In genomic region chr11:13205446-13205845, GRCh38 we compare ENCODE assay signal across 9 cellular contexts.
DNase-seq lines count a peak whose midpoint lies in the region; ATAC-seq, FAIRE-seq and TF ChIP-seq lines count a peak whose summit lies in the region.
"Had no signal": no experiment of that assay in that cellular context is flagged by ENCODE, and none has a peak within 500 bp of the region (broad histone marks: within the 10 kb centered on the region; RNA-seq: fewer than 3 reads in every experiment).

No MANE protein-coding gene starts in this region.

- H2AFZ ChIP-seq in parathyroid adenoma, result peak overlapping the region; percentile 46

- DNase-seq in SIG-M5 treated with dmso at 0.1 percent for 504 hours (lab: John Stamatoyannopoulos, UW; ENCODE audit: unreplicated experiment) (peak; percentile 61), SIG-M5 (lab: John Stamatoyannopoulos, UW) (no peak), NCI-H526 treated with DMSO at 0.1 percent for 48 hours (lab: John Stamatoyannopoulos, UW) (peak; percentile 92), H54 (ENCODE audit: insufficient read length, low spot score) (no peak), omental fat pad (ENCODE audit: low spot score) (no peak)

- no peak overlapping the region for H3K4me3 ChIP-seq in parathyroid adenoma (ENCODE audit: low read depth, low read length)

- TF ChIP-seq CTCF in parathyroid adenoma (IDR thresholded peaks at IDR 0.05) (no peak), omental fat pad (IDR thresholded peaks at IDR 0.05) (no peak)

- H3K27me3 ChIP-seq in parathyroid adenoma (ENCODE audit: control insufficient read depth, insufficient read depth, low read length), result no peaks in the 10 kb centered on the region

- no peak for TF ChIP-seq POLR2A in H54 (IDR thresholded peaks at IDR 0.05; ENCODE audit: low read depth, low read length)

- no peaks in the 10 kb centered on the region for H3K36me3 ChIP-seq in parathyroid adenoma (ENCODE audit: control insufficient read depth, insufficient read depth, low read length)

- no peak for FAIRE-seq in H54 (lab: Jason Lieb, UNC)

- H3K4me1 ChIP-seq in parathyroid adenoma, result peaks cover 3% of the 10 kb centered on the region

- no peak overlapping the region for H3K9ac ChIP-seq in parathyroid adenoma

- no peak overlapping the region for H3K27ac ChIP-seq in parathyroid adenoma
- H3K27ac ChIP-seq: 22Rv1 had no signal

- no peak overlapping the region for H3K4me2 ChIP-seq in parathyroid adenoma (ENCODE audit: low read length)

- no peaks in the 10 kb centered on the region for H3K9me3 ChIP-seq in parathyroid adenoma (ENCODE audit: control insufficient read depth, low read length)

- H3K79me2 ChIP-seq in parathyroid adenoma, result no peaks in the 10 kb centered on the region

- ATAC-seq in HG02852 (IDR thresholded peaks at IDR 0.05; ENCODE audit: unreplicated experiment) (peak; percentile 76), HG03521 (IDR thresholded peaks at IDR 0.05; ENCODE audit: unreplicated experiment) (no peak), omental fat pad (ENCODE audit: low FRiP score) (no peak)

Comparison
In these comparisons a context has a peak if more than half of its experiments do, and no peak if none do; other contexts are left out.
1. DNase-seq: peak in SIG-M5 treated with dmso at 0.1 percent for 504 hours (single experiment) and NCI-H526 treated with DMSO at 0.1 percent for 48 hours (single experiment); none in SIG-M5 (single experiment), H54 (single experiment) and omental fat pad (single experiment).